8 cellular contexts compared by ENCODE assay signal in genomic region chr3:57555738-57556458, GRCh38. TPM values are rescaled to one million over a fixed set of nuclear protein-coding genes. Genes with fewer than 3 reads are reported as not detected.
DNase-seq lines count a peak whose midpoint lies in the region; ATAC-seq and TF ChIP-seq lines count a peak whose summit lies in the region.

PDE12 (plus strand) TSS chr3:57556274; CDS start chr3:57556380, 106 bp downstream.

- WGBS in spleen, 5 donors, result 0 to 1% (median 0%) methylated on average over 39 to 54 of the region's 54 CpGs

- H3K27ac ChIP-seq in spleen, result peak within 1 kb of the TSS; percentile 90 to 96 (median 92)

- peaks cover 41% of the 10 kb centered on the region for H3K4me1 Mint-ChIP-seq in activated B cell treated with CpG ODN at 0.5 μM for 24 hours

- H3K36me3 Mint-ChIP-seq in activated B cell treated with CpG ODN at 0.5 μM for 24 hours (ENCODE audit: low read depth), result peaks cover 40% of the 10 kb centered on the region

- CTCF ChIA-PET in activated B cell treated with CpG ODN at 0.5 μM for 24 hours (lab: Charles Lee), result interaction anchor here (1.2 to 1.5 kb wide), 2 partner anchors 40 to 376 kb away, joined by 3 to 4 read pairs; no protein-coding TSS in a partner anchor

- peak in 2 of 3 donors; percentile 6 to 20 for TF ChIP-seq POLR2A in spleen (IDR thresholded peaks at IDR 0.05)

- H3K4me3 ChIP-seq in cardiac fibroblast (replicated peaks in 1 of 2; ENCODE audit: low read depth in 2 of 2, low read length in 2 of 2), result peak within 1 kb of the TSS; percentile 88 to 89
- peak within 1 kb of the TSS; percentile 74 to 96 (median 80) for H3K4me3 ChIP-seq in spleen

- ATAC-seq in GM18873 (IDR thresholded peaks at IDR 0.05; ENCODE audit: low FRiP score, unreplicated experiment) (peak; percentile 71), HG03135 (IDR thresholded peaks at IDR 0.05; ENCODE audit: unreplicated experiment) (peak; percentile 80), activated B cell treated with CpG ODN at 0.5 μM for 24 hours (ENCODE audit: low read depth) (peak; percentile 79)

- no peaks in the 10 kb centered on the region for H3K9me3 ChIP-seq in spleen

- no peaks in the 10 kb centered on the region for H3K9me3 Mint-ChIP-seq in activated B cell treated with CpG ODN at 0.5 μM for 24 hours

- H3K36me3 ChIP-seq in spleen, result peaks cover 0 to 27% (median 20%) of the 10 kb centered on the region in 6 donors

- peak within 1 kb of the TSS; percentile 87 for H3K4me3 Mint-ChIP-seq in activated B cell treated with CpG ODN at 0.5 μM for 24 hours

- no peaks in the 10 kb centered on the region for H3K27me3 Mint-ChIP-seq in activated B cell treated with CpG ODN at 0.5 μM for 24 hours

- no peak for TF ChIP-seq CTCF in activated B cell treated with CpG ODN at 0.5 μM for 24 hours (IDR thresholded peaks at IDR 0.05)
- no peak for TF ChIP-seq CTCF in cardiac fibroblast (IDR thresholded peaks at IDR 0.05; ENCODE audit: low read depth, low read length)
- TF ChIP-seq CTCF in spleen (IDR thresholded peaks at IDR 0.05 in 8 of 11, conservative IDR thresholded peaks at IDR 0.05 in 3 of 11), result peak in 3 of 11 experiments; percentile 5 to 30 (median 13)

- peak; percentile 88 for DNase-seq in AG08395 (ENCODE audit: low spot score)
- DNase-seq in NCI-H345 (lab: John Stamatoyannopoulos, UW), result peak; percentile 81
- peak; percentile 77 for DNase-seq in activated B cell treated with CpG ODN at 0.5 μM for 24 hours
- peak; percentile 91 to 96 for DNase-seq in cardiac fibroblast (ENCODE audit: low read depth in 2 of 2)
- DNase-seq in iris pigment epithelial cell (ENCODE audit: low read depth), result peak; percentile 92
- DNase-seq in spleen, result peak; percentile 95

- peak within 1 kb of the TSS; percentile 99 for H3K27ac Mint-ChIP-seq in activated B cell treated with CpG ODN at 0.5 μM for 24 hours

- peaks cover 23 to 58% (median 42%) of the 10 kb centered on the region in 6 donors for H3K4me1 ChIP-seq in spleen

- intact Hi-C loops in activated B cell treated with CpG ODN at 0.5 μM for 24 hours (cut with micrococcal nuclease), result loop anchor here (1.0 to 10.0 kb wide), 8 partner anchors 41 to 559 kb away; partner anchors contain the start of genes APPL1, ARF4, DENND6A and SLMAP
- intact Hi-C loops in spleen (cut with DNase I; ENCODE audit: low total_unique reads), result loop anchor here (5.0 kb wide), 1 partner anchor 41 kb away; the partner anchor contains the start of gene ARF4

- POLR2A ChIA-PET in activated B cell treated with CpG ODN at 0.5 μM for 24 hours (lab: Charles Lee), result interaction anchor here (0.6 to 3.2 kb wide), 12 partner anchors 10 to 874 kb away, joined by 3 to 99 read pairs (median 6); partner anchors contain the start of genes APPL1, ARF4, DENND6A and SLMAP

- H3K27me3 ChIP-seq in spleen (replicated peaks in 1 of 7), result no peaks in the 10 kb centered on the region

RNA-seq across cellular contexts. Expression of gene PDE12, which starts in this region (rescaled TPM):
- 23.7 and 24.8 TPM in 2 replicates for total RNA-seq in activated B cell treated with CpG ODN at 0.5 μM for 24 hours
- 10 to 100 TPM; 16.7 to 23.9 (median 19.5) TPM for total RNA-seq in spleen
- 1 to 10 TPM; 2.2 to 4.3 (median 3.0) TPM for polyA plus RNA-seq in spleen

Comparison
In these comparisons a context has a peak if more than half of its experiments do, and no peak if none do; other contexts are left out.
1. Peak in every context shown above with its lines: DNase-seq, ATAC-seq, H3K4me3 ChIP-seq and H3K27ac ChIP-seq.